In the genomic region with DNA sequence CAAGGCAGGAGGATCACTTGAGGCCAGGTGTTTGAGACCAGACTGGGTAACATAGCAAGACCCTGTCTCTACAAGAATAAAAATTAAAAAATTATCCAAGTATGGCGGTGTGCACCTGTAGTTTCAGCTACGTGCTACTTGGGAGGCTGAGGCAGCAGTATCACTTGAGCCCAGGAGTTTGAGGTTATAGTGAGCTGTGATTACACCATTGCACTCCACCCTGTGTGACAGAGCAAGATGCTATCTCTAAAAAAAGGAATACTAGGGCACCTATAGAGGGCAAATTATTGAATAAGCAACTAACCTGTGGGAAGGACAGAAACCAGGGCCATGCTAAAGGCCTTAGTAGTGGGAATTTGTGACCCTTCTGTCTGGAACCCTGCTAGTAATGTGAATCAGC, we compare ENCODE assay signal across 8 cellular contexts.
"Had no signal": no experiment of that assay in that cellular context is flagged by ENCODE, and none has a peak within 500 bp of the region (broad histone marks: within the 10 kb centered on the region; RNA-seq: fewer than 3 reads in every experiment).

No MANE protein-coding gene starts in this region.

- DNase-seq: GDM1, GF-D8 had no signal

- H3K4me3 ChIP-seq: GM12878 had no signal

- FAIRE-seq: G401.6, GM12878, GM12891, GM12892, GM18507, GM19239 had no signal

- ATAC-seq: GM12878 had no signal
